1 cellular context compared by ENCODE assay signal in the genomic region with DNA sequence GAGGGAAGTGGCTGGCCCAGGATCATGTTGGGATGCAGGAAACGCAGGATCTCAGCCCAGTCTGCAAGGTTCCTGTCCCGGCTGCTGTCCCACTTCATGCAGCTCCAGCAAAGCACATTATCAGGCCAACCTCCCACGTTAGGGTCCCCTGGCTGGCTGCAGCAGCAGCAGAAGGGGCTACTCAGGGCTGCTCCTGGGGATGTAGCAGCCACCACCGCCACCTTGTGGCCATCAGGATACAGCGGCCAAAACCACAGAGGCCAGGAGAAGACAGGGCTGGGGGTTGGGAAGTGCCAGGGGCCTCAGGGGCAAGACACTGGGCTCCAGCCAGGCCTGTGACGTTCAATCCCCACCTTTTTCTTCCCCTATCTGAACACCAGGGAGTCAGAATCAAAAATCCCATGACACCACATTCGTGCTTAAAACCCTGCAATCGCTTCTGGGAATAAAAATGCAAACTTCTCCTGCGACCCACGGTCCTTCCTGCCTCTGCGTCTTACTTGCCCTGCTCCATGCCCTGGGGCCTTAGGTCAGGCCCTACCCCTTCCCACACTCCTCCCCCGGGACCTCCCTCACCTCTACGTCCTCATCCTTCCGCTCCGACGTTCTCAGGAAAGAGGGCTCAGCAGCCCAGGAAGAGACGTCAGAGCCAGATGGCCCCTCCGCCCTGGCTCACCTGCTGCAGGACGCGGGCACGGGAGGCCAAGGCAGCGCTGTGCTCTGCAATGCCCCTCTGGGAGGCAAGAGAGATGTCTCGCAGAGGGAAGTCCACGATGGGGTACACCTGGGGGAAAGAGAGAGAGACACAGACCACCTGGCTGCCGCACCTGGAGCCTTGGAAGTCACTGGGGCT.
TF ChIP-seq lines count a peak whose summit lies in the region.

No MANE protein-coding gene starts in this region.

TF ChIP-seq in HepG2, 621 proteins besides CTCF, POLR2A, EP300 and RAD21 (continued from another document and continues in another):
- TF ChIP-seq, protein P1, sequence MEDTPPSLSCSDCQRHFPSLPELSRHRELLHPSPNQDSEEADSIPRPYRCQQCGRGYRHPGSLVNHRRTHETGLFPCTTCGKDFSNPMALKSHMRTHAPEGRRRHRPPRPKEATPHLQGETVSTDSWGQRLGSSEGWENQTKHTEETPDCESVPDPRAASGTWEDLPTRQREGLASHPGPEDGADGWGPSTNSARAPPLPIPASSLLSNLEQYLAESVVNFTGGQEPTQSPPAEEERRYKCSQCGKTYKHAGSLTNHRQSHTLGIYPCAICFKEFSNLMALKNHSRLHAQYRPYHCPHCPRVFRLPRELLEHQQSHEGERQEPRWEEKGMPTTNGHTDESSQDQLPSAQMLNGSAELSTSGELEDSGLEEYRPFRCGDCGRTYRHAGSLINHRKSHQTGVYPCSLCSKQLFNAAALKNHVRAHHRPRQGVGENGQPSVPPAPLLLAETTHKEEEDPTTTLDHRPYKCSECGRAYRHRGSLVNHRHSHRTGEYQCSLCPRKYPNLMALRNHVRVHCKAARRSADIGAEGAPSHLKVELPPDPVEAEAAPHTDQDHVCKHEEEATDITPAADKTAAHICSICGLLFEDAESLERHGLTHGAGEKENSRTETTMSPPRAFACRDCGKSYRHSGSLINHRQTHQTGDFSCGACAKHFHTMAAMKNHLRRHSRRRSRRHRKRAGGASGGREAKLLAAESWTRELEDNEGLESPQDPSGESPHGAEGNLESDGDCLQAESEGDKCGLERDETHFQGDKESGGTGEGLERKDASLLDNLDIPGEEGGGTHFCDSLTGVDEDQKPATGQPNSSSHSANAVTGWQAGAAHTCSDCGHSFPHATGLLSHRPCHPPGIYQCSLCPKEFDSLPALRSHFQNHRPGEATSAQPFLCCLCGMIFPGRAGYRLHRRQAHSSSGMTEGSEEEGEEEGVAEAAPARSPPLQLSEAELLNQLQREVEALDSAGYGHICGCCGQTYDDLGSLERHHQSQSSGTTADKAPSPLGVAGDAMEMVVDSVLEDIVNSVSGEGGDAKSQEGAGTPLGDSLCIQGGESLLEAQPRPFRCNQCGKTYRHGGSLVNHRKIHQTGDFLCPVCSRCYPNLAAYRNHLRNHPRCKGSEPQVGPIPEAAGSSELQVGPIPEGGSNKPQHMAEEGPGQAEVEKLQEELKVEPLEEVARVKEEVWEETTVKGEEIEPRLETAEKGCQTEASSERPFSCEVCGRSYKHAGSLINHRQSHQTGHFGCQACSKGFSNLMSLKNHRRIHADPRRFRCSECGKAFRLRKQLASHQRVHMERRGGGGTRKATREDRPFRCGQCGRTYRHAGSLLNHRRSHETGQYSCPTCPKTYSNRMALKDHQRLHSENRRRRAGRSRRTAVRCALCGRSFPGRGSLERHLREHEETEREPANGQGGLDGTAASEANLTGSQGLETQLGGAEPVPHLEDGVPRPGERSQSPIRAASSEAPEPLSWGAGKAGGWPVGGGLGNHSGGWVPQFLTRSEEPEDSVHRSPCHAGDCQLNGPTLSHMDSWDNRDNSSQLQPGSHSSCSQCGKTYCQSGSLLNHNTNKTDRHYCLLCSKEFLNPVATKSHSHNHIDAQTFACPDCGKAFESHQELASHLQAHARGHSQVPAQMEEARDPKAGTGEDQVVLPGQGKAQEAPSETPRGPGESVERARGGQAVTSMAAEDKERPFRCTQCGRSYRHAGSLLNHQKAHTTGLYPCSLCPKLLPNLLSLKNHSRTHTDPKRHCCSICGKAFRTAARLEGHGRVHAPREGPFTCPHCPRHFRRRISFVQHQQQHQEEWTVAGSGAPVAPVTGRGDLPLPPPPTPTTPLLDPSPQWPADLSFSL (CRISPR knock-in tag; IDR thresholded peaks at IDR 0.05) = no peak
- no peak for TF ChIP-seq ZNF879 (CRISPR knock-in tag; IDR thresholded peaks at IDR 0.05)
- no peak for TF ChIP-seq TERF1 (CRISPR knock-in tag; IDR thresholded peaks at IDR 0.05)
- TF ChIP-seq HOXA7 (CRISPR knock-in tag; IDR thresholded peaks at IDR 0.05) = no peak
- TF ChIP-seq, protein P2, sequence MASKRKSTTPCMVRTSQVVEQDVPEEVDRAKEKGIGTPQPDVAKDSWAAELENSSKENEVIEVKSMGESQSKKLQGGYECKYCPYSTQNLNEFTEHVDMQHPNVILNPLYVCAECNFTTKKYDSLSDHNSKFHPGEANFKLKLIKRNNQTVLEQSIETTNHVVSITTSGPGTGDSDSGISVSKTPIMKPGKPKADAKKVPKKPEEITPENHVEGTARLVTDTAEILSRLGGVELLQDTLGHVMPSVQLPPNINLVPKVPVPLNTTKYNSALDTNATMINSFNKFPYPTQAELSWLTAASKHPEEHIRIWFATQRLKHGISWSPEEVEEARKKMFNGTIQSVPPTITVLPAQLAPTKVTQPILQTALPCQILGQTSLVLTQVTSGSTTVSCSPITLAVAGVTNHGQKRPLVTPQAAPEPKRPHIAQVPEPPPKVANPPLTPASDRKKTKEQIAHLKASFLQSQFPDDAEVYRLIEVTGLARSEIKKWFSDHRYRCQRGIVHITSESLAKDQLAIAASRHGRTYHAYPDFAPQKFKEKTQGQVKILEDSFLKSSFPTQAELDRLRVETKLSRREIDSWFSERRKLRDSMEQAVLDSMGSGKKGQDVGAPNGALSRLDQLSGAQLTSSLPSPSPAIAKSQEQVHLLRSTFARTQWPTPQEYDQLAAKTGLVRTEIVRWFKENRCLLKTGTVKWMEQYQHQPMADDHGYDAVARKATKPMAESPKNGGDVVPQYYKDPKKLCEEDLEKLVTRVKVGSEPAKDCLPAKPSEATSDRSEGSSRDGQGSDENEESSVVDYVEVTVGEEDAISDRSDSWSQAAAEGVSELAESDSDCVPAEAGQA (IDR thresholded peaks at IDR 0.05; ENCODE audit: low read depth) = no peak
- TF ChIP-seq, protein P2 (CRISPR knock-in tag; IDR thresholded peaks at IDR 0.05; ENCODE audit: borderline replicate concordance) = no peak
- peak; percentile 25; the same call in 1 of the 2 replicates for TF ChIP-seq ETV5 (CRISPR knock-in tag; IDR thresholded peaks at IDR 0.05; ENCODE audit: borderline replicate concordance)
- no peak for TF ChIP-seq POLR2G (IDR thresholded peaks at IDR 0.05; ENCODE audit: low read depth, low read length)
- TF ChIP-seq GTF3A (CRISPR knock-in tag; conservative IDR thresholded peaks at IDR 0.05) = no peak
- no peak for TF ChIP-seq SP4 (CRISPR knock-in tag; IDR thresholded peaks at IDR 0.05)
- TF ChIP-seq HNRNPLL (IDR thresholded peaks at IDR 0.05; ENCODE audit: low read depth, low read length, poor library complexity, severe bottlenecking) = peak; percentile 20
- no peak for TF ChIP-seq SMAD3 (CRISPR knock-in tag; IDR thresholded peaks at IDR 0.05)
- TF ChIP-seq BCL3 (CRISPR knock-in tag; IDR thresholded peaks at IDR 0.05) = no peak
- 0 out of 2 replicates have a peak, but pooled peaks have one; percentile 13 for TF ChIP-seq TGIF2 (CRISPR knock-in tag; IDR thresholded peaks at IDR 0.05)
- TF ChIP-seq, protein P3, sequence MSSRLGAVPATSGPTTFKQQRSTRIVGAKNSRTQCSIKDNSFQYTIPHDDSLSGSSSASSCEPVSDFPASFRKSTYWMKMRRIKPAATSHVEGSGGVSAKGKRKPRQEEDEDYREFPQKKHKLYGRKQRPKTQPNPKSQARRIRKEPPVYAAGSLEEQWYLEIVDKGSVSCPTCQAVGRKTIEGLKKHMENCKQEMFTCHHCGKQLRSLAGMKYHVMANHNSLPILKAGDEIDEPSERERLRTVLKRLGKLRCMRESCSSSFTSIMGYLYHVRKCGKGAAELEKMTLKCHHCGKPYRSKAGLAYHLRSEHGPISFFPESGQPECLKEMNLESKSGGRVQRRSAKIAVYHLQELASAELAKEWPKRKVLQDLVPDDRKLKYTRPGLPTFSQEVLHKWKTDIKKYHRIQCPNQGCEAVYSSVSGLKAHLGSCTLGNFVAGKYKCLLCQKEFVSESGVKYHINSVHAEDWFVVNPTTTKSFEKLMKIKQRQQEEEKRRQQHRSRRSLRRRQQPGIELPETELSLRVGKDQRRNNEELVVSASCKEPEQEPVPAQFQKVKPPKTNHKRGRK (CRISPR knock-in tag; IDR thresholded peaks at IDR 0.05) = no peak
- TF ChIP-seq, protein P4, sequence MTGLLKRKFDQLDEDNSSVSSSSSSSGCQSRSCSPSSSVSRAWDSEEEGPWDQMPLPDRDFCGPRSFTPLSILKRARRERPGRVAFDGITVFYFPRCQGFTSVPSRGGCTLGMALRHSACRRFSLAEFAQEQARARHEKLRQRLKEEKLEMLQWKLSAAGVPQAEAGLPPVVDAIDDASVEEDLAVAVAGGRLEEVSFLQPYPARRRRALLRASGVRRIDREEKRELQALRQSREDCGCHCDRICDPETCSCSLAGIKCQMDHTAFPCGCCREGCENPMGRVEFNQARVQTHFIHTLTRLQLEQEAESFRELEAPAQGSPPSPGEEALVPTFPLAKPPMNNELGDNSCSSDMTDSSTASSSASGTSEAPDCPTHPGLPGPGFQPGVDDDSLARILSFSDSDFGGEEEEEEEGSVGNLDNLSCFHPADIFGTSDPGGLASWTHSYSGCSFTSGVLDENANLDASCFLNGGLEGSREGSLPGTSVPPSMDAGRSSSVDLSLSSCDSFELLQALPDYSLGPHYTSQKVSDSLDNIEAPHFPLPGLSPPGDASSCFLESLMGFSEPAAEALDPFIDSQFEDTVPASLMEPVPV (CRISPR knock-in tag; IDR thresholded peaks at IDR 0.05) = no peak
- peak; percentile 93 for TF ChIP-seq STAG1 (CRISPR knock-in tag; IDR thresholded peaks at IDR 0.05)
- TF ChIP-seq ZNF10 (CRISPR knock-in tag; IDR thresholded peaks at IDR 0.05; ENCODE audit: borderline replicate concordance, low read depth) = no peak
- no peak for TF ChIP-seq ZBTB20 (CRISPR knock-in tag; IDR thresholded peaks at IDR 0.05; ENCODE audit: borderline replicate concordance, low read depth)
- no peak for TF ChIP-seq MED8 (CRISPR knock-in tag; IDR thresholded peaks at IDR 0.05; ENCODE audit: insufficient replicate concordance)
- no peak for TF ChIP-seq PAF1 (CRISPR knock-in tag; IDR thresholded peaks at IDR 0.05)
- no peak for TF ChIP-seq FOXM1 (CRISPR knock-in tag; IDR thresholded peaks at IDR 0.05)
- no peak for TF ChIP-seq ZNF484 (CRISPR knock-in tag; IDR thresholded peaks at IDR 0.05; ENCODE audit: borderline replicate concordance, low read depth)
- no peak for TF ChIP-seq TEAD2 (CRISPR knock-in tag; IDR thresholded peaks at IDR 0.05)
- TF ChIP-seq TFDP1 (CRISPR knock-in tag; IDR thresholded peaks at IDR 0.05; ENCODE audit: borderline replicate concordance) = no peak
- TF ChIP-seq SRY (CRISPR knock-in tag; IDR thresholded peaks at IDR 0.05) = no peak
- no peak for TF ChIP-seq JDP2 (CRISPR knock-in tag; IDR thresholded peaks at IDR 0.05; ENCODE audit: borderline replicate concordance)
- TF ChIP-seq CENPT (CRISPR knock-in tag; IDR thresholded peaks at IDR 0.05; ENCODE audit: low read depth) = no peak
